In the genomic region with DNA sequence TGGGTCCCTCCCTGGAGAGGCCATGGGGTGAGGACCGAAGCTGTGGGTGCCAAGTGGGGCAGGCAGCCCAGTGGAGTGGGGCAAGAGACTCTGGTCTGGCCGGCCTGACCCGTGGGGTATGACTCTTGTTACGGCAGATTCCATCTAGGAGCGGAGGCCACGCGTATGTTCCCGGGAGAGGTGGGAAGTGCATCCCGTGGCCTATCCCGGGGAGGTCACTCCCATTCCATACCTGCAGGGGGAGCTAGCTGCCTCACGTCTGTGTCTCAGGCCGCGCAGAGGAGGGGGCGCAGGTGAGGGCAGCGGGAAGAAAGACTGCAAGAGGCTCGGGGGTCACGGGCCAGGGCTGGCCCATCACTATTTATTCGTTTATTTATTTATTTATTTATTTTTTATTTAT, we compare ENCODE assay signal across 8 cellular contexts. TPM values are rescaled to one million over a fixed set of nuclear protein-coding genes. Genes with fewer than 3 reads are reported as not detected.
A peak's percentile ranks its signal among the peaks of the same experiment; 100 is the strongest.
DNase-seq lines count a peak whose midpoint lies in the region; ATAC-seq and TF ChIP-seq lines count a peak whose summit lies in the region.

No MANE protein-coding gene starts in this region.

- ATAC-seq in left colon (no peak), GM18867 (IDR thresholded peaks at IDR 0.05; ENCODE audit: unreplicated experiment) (no peak)

- DNase-seq in DMS53 (lab: John Stamatoyannopoulos, UW) (peak; percentile 44), DMS53 treated with DMSO at 0.1 percent for 48 hours (lab: John Stamatoyannopoulos, UW; ENCODE audit: unreplicated experiment) (no peak), NAMALWA (ENCODE audit: low spot score) (peak; percentile 32), astrocyte of the spinal cord (ENCODE audit: low read depth, low spot score) (no peak), left colon (peak; percentile 41 to 44), DMS114 treated with DMSO at 0.1 percent for 48 hours (lab: John Stamatoyannopoulos, UW; ENCODE audit: unreplicated experiment) (no peak), activated gamma-delta T cell treated with Interleukin-2 at 50 U/mL for 16 hours (no peak)

- in situ Hi-C loops in astrocyte of the spinal cord (cut with HindIII; ENCODE audit: low sequenced_read_pairs) = no loop called here

- no peak overlapping the region for H3K4me3 ChIP-seq in astrocyte of the spinal cord (ENCODE audit: low read depth, low read length)

- TF ChIP-seq CTCF in astrocyte of the spinal cord (IDR thresholded peaks at IDR 0.05; ENCODE audit: low read depth, low read length) = peak; percentile 62

- intact Hi-C loops in left colon (cut with DNase I, micrococcal nuclease) = no loop called here

RNA-seq across cellular contexts. Expression of a gene that starts 4.9 kb away (rescaled TPM):
- total RNA-seq in left colon = 10 to 100 TPM; 51.4 to 74.1 TPM

RNA-seq across cellular contexts. Expression of a gene that starts 40.7 kb away (rescaled TPM):
- 10 to 100 TPM; 19.1 to 29.1 TPM for total RNA-seq in left colon

RNA-seq across cellular contexts. Expression of a gene that starts 40.7 kb away (rescaled TPM):
- total RNA-seq in left colon = 10 to 100 TPM; 56.3 to 76.5 TPM

Comparison
In these comparisons a context has a peak if more than half of its experiments do, and no peak if none do; other contexts are left out.
1. DNase-seq: peak in DMS53 (single experiment), NAMALWA (single experiment) and left colon (2 of 2); none in DMS53 treated with DMSO at 0.1 percent for 48 hours (single experiment), astrocyte of the spinal cord (single experiment), DMS114 treated with DMSO at 0.1 percent for 48 hours (single experiment) and activated gamma-delta T cell treated with Interleukin-2 at 50 U/mL for 16 hours (single experiment).